In the genomic region with DNA sequence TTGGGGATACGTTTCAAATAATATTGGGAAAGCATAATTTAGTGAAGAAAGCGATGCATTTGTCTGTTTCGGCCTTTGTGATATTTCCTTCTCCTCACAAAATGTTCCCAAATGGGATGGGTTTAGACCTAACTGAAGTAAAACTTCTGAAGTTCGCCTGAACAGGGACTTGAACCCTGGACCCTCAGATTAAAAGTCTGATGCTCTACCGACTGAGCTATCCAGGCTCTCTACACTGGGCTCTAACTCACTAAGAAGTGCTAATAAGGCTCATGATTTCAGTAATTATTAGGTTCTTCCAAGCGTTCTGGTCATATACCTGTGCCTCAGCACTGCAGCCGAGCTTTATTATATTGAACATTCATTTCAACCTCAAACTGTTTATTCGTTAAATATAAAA, we compare ENCODE assay signal across 1 cellular context.
A peak's percentile ranks its signal among the peaks of the same experiment; 100 is the strongest.
TF ChIP-seq lines count a peak whose summit lies in the region.

No MANE protein-coding gene starts in this region.

TF ChIP-seq in K562, 482 proteins besides CTCF, POLR2A, EP300 and RAD21 (continued from another document and continues in another):
- TF ChIP-seq, protein P1, sequence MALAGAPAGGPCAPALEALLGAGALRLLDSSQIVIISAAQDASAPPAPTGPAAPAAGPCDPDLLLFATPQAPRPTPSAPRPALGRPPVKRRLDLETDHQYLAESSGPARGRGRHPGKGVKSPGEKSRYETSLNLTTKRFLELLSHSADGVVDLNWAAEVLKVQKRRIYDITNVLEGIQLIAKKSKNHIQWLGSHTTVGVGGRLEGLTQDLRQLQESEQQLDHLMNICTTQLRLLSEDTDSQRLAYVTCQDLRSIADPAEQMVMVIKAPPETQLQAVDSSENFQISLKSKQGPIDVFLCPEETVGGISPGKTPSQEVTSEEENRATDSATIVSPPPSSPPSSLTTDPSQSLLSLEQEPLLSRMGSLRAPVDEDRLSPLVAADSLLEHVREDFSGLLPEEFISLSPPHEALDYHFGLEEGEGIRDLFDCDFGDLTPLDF (CRISPR knock-in tag; IDR thresholded peaks at IDR 0.05), result peak; percentile 75
- TF ChIP-seq, protein P2, sequence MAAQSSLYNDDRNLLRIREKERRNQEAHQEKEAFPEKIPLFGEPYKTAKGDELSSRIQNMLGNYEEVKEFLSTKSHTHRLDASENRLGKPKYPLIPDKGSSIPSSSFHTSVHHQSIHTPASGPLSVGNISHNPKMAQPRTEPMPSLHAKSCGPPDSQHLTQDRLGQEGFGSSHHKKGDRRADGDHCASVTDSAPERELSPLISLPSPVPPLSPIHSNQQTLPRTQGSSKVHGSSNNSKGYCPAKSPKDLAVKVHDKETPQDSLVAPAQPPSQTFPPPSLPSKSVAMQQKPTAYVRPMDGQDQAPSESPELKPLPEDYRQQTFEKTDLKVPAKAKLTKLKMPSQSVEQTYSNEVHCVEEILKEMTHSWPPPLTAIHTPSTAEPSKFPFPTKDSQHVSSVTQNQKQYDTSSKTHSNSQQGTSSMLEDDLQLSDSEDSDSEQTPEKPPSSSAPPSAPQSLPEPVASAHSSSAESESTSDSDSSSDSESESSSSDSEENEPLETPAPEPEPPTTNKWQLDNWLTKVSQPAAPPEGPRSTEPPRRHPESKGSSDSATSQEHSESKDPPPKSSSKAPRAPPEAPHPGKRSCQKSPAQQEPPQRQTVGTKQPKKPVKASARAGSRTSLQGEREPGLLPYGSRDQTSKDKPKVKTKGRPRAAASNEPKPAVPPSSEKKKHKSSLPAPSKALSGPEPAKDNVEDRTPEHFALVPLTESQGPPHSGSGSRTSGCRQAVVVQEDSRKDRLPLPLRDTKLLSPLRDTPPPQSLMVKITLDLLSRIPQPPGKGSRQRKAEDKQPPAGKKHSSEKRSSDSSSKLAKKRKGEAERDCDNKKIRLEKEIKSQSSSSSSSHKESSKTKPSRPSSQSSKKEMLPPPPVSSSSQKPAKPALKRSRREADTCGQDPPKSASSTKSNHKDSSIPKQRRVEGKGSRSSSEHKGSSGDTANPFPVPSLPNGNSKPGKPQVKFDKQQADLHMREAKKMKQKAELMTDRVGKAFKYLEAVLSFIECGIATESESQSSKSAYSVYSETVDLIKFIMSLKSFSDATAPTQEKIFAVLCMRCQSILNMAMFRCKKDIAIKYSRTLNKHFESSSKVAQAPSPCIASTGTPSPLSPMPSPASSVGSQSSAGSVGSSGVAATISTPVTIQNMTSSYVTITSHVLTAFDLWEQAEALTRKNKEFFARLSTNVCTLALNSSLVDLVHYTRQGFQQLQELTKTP (IDR thresholded peaks at IDR 0.05; ENCODE audit: low read depth in 1 of 2, partially characterized antibody in 2 of 2), result peak in 1 of 2 experiments; percentile 70
- TF ChIP-seq, protein P3, sequence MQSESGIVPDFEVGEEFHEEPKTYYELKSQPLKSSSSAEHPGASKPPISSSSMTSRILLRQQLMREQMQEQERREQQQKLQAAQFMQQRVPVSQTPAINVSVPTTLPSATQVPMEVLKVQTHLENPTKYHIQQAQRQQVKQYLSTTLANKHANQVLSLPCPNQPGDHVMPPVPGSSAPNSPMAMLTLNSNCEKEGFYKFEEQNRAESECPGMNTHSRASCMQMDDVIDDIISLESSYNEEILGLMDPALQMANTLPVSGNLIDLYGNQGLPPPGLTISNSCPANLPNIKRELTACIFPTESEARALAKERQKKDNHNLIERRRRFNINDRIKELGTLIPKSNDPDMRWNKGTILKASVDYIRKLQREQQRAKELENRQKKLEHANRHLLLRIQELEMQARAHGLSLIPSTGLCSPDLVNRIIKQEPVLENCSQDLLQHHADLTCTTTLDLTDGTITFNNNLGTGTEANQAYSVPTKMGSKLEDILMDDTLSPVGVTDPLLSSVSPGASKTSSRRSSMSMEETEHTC (IDR thresholded peaks at IDR 0.05), result no peak
- TF ChIP-seq MECOM (CRISPR knock-in tag; IDR thresholded peaks at IDR 0.05), result 0 out of 2 replicates have a peak, but pooled peaks have one; percentile 36
- TF ChIP-seq DACH1 (IDR thresholded peaks at IDR 0.05; ENCODE audit: partially characterized antibody), result peak; percentile 86
- peak; percentile 81 for TF ChIP-seq ZNF764 (CRISPR knock-in tag; IDR thresholded peaks at IDR 0.05; ENCODE audit: low read depth)
- TF ChIP-seq YY1 (IDR thresholded peaks at IDR 0.05; ENCODE audit: borderline replicate concordance in 1 of 3, control insufficient read depth in 1 of 3, extremely low read depth in 1 of 3, insufficient read depth in 3 of 3, insufficient read length in 1 of 3, insufficient replicate concordance in 2 of 3, low read depth in 1 of 3, low read length in 2 of 3), result no peak
- TF ChIP-seq, protein P4, sequence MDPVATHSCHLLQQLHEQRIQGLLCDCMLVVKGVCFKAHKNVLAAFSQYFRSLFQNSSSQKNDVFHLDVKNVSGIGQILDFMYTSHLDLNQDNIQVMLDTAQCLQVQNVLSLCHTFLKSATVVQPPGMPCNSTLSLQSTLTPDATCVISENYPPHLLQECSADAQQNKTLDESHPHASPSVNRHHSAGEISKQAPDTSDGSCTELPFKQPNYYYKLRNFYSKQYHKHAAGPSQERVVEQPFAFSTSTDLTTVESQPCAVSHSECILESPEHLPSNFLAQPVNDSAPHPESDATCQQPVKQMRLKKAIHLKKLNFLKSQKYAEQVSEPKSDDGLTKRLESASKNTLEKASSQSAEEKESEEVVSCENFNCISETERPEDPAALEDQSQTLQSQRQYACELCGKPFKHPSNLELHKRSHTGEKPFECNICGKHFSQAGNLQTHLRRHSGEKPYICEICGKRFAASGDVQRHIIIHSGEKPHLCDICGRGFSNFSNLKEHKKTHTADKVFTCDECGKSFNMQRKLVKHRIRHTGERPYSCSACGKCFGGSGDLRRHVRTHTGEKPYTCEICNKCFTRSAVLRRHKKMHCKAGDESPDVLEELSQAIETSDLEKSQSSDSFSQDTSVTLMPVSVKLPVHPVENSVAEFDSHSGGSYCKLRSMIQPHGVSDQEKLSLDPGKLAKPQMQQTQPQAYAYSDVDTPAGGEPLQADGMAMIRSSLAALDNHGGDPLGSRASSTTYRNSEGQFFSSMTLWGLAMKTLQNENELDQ (CRISPR knock-in tag; IDR thresholded peaks at IDR 0.05; ENCODE audit: borderline replicate concordance), result 0 out of 2 replicates have a peak, but pooled peaks have one; percentile 7
- TF ChIP-seq SP2 (IDR thresholded peaks at IDR 0.05; ENCODE audit: extremely low read depth, low read depth, low read length, poor library complexity, severe bottlenecking), result no peak
- TF ChIP-seq RBM25 (IDR thresholded peaks at IDR 0.05; ENCODE audit: low read depth, low read length, severe bottlenecking), result no peak
- peak in 1 of 2 experiments; percentile 84 for TF ChIP-seq NCOA2 (IDR thresholded peaks at IDR 0.05; ENCODE audit: partially characterized antibody in 2 of 2)
- TF ChIP-seq CREM (IDR thresholded peaks at IDR 0.05; ENCODE audit: low read depth), result peak; percentile 63
- TF ChIP-seq, protein P5, sequence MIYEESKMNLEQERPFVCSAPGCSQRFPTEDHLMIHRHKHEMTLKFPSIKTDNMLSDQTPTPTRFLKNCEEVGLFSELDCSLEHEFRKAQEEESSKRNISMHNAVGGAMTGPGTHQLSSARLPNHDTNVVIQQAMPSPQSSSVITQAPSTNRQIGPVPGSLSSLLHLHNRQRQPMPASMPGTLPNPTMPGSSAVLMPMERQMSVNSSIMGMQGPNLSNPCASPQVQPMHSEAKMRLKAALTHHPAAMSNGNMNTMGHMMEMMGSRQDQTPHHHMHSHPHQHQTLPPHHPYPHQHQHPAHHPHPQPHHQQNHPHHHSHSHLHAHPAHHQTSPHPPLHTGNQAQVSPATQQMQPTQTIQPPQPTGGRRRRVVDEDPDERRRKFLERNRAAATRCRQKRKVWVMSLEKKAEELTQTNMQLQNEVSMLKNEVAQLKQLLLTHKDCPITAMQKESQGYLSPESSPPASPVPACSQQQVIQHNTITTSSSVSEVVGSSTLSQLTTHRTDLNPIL (CRISPR knock-in tag; IDR thresholded peaks at IDR 0.05), result no peak
- TF ChIP-seq, protein P6, sequence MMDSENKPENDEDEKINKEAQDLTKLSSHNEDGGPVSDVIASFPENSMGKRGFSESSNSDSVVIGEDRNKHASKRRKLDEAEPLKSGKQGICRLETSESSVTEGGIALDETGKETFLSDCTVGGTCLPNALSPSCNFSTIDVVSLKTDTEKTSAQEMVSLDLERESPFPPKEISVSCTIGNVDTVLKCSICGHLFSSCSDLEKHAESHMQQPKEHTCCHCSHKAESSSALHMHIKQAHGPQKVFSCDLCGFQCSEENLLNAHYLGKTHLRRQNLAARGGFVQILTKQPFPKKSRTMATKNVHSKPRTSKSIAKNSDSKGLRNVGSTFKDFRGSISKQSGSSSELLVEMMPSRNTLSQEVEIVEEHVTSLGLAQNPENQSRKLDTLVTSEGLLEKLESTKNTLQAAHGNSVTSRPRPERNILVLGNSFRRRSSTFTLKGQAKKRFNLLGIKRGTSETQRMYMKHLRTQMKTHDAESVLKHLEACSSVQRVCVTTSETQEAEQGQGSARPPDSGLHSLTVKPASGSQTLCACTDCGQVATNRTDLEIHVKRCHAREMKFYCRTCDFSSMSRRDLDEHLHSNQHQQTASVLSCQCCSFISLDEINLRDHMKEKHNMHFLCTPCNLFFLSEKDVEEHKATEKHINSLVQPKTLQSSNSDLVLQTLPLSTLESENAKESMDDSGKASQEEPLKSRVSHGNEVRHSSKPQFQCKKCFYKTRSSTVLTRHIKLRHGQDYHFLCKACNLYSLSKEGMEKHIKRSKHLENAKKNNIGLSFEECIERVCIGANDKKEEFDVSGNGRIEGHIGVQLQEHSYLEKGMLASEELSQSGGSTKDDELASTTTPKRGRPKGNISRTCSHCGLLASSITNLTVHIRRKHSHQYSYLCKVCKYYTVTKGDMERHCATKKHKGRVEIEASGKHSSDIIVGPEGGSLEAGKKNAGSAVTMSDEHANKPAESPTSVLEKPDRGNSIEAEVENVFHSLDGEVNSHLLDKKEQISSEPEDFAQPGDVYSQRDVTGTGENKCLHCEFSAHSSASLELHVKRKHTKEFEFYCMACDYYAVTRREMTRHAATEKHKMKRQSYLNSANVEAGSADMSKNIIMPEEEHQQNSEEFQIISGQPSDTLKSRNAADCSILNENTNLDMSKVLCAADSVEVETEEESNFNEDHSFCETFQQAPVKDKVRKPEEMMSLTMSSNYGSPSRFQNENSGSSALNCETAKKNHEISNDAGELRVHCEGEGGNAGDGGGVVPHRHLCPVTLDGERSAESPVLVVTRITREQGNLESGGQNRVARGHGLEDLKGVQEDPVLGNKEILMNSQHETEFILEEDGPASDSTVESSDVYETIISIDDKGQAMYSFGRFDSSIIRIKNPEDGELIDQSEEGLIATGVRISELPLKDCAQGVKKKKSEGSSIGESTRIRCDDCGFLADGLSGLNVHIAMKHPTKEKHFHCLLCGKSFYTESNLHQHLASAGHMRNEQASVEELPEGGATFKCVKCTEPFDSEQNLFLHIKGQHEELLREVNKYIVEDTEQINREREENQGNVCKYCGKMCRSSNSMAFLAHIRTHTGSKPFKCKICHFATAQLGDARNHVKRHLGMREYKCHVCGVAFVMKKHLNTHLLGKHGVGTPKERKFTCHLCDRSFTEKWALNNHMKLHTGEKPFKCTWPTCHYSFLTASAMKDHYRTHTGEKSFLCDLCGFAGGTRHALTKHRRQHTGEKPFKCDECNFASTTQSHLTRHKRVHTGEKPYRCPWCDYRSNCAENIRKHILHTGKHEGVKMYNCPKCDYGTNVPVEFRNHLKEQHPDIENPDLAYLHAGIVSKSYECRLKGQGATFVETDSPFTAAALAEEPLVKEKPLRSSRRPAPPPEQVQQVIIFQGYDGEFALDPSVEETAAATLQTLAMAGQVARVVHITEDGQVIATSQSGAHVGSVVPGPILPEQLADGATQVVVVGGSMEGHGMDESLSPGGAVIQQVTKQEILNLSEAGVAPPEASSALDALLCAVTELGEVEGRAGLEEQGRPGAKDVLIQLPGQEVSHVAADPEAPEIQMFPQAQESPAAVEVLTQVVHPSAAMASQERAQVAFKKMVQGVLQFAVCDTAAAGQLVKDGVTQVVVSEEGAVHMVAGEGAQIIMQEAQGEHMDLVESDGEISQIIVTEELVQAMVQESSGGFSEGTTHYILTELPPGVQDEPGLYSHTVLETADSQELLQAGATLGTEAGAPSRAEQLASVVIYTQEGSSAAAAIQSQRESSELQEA (IDR thresholded peaks at IDR 0.05; ENCODE audit: low read depth), result peak; percentile 72
- no peak for TF ChIP-seq C11orf30 (IDR thresholded peaks at IDR 0.05; ENCODE audit: low read depth)
- 0 out of 2 replicates have a peak, but pooled peaks have one; percentile 23 for TF ChIP-seq TCF7 (IDR thresholded peaks at IDR 0.05; ENCODE audit: borderline replicate concordance)
- TF ChIP-seq, protein P7, sequence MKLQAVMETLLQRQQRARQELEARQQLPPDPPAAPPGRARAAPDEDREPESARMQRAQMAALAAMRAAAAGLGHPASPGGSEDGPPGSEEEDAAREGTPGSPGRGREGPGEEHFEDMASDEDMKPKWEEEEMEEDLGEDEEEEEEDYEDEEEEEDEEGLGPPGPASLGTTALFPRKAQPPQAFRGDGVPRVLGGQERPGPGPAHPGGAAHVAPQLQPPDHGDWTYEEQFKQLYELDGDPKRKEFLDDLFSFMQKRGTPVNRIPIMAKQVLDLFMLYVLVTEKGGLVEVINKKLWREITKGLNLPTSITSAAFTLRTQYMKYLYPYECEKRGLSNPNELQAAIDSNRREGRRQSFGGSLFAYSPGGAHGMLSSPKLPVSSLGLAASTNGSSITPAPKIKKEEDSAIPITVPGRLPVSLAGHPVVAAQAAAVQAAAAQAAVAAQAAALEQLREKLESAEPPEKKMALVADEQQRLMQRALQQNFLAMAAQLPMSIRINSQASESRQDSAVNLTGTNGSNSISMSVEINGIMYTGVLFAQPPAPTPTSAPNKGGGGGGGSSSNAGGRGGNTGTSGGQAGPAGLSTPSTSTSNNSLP (IDR thresholded peaks at IDR 0.05; ENCODE audit: borderline replicate concordance, low read depth, low read length), result peak; percentile 46; the same call in 1 of the 2 replicates
- TF ChIP-seq ZSCAN29 (IDR thresholded peaks at IDR 0.05), result peak; percentile 67; the same call in 1 of the 2 replicates
- TF ChIP-seq RB1 (IDR thresholded peaks at IDR 0.05; ENCODE audit: low read depth), result peak; percentile 72
- peak in 1 of 2 experiments; percentile 14; a peak in 2 of 4 replicates for TF ChIP-seq TRIM24 (IDR thresholded peaks at IDR 0.05)
- no peak for TF ChIP-seq JUND (IDR thresholded peaks at IDR 0.05; ENCODE audit: borderline replicate concordance, low read depth, low read length)
- TF ChIP-seq JUND (tag; IDR thresholded peaks at IDR 0.05; ENCODE audit: borderline replicate concordance, low read depth, low read length), result 0 out of 3 replicates have a peak, but pooled peaks have one; percentile 4
- TF ChIP-seq GATAD2A (IDR thresholded peaks at IDR 0.05), result peak; percentile 69; the same call in 1 of the 2 replicates
- TF ChIP-seq FOS (IDR thresholded peaks at IDR 0.05; ENCODE audit: extremely low read depth, insufficient read length), result peak; percentile 18
- no peak for TF ChIP-seq ZNF584 (CRISPR knock-in tag; IDR thresholded peaks at IDR 0.05; ENCODE audit: low read depth)
